26 cellular contexts compared by ENCODE assay signal in genomic region chr20:46396052-46396451, GRCh38.
"Had no signal": no experiment of that assay in that cellular context is flagged by ENCODE, and none has a peak within 500 bp of the region (broad histone marks: within the 10 kb centered on the region; RNA-seq: fewer than 3 reads in every experiment).

No MANE protein-coding gene starts in this region.

- H3K27me3 Mint-ChIP-seq: naive thymus-derived CD8-positive, alpha-beta T cell; stimulated activated memory B cell treated with anti-CD40 and anti-IgM and Interleukin-4, amounts not matched to agents 10 μg/mL and 1 μg/mL and 100 μg/mL, for 72 hours; stimulated activated naive CD8-positive, alpha-beta T cell treated with anti-CD3 and anti-CD28 coated beads, Interleukin-15, amount 100 ng/mL, for 72 hours had no signal

- H3K4me3 ChIP-seq: heart right ventricle, mucosa of descending colon, spleen, testis, tibial nerve, upper lobe of right lung had no signal

- H3K27ac Mint-ChIP-seq: endodermal cell; stimulated activated memory B cell treated with anti-CD40 and anti-IgM and Interleukin-4, amounts not matched to agents 10 μg/mL and 1 μg/mL and 100 μg/mL, for 72 hours; stimulated activated naive CD8-positive, alpha-beta T cell treated with anti-CD3 and anti-CD28 coated beads, Interleukin-15, amount 100 ng/mL, for 72 hours had no signal

- FAIRE-seq: colon, endothelial cell of umbilical vein, islet of Langerhans had no signal

- H3K9ac ChIP-seq: parathyroid adenoma had no signal

- H3K27me3 ChIP-seq: foreskin keratinocyte, heart right ventricle, spleen, testis, tibial nerve, upper lobe of right lung had no signal

- DNase-seq: cerebellar nuclear complex; dermis blood vessel endothelial cell; effector CD4-positive, alpha-beta T cell; endodermal cell; erythroblast; foreskin keratinocyte; heart right ventricle; kidney glomerular epithelial cell; mammary epithelial cell; mucosa of descending colon; naive thymus-derived CD8-positive, alpha-beta T cell; spleen; stimulated activated CD4-positive, alpha-beta T cell treated with anti-CD3 and anti-CD28 coated beads, Interleukin-15, amount 100 ng/mL, for 24 hours; stimulated activated CD4-positive, alpha-beta T cell treated with anti-CD3 and anti-CD28 coated beads, Interleukin-1b, Interleukin-23, amount 100 ng/mL, for 48 hours; stimulated activated CD4-positive, alpha-beta T cell treated with anti-CD3 and anti-CD28 coated beads, Interleukin-4, amount 100 ng/mL, for 24 hours; stimulated activated naive CD8-positive, alpha-beta T cell treated with anti-CD3 and anti-CD28 coated beads, Interleukin-15, amount 100 ng/mL, for 72 hours; testis; upper lobe of right lung had no signal

- H3K4me3 Mint-ChIP-seq: endodermal cell; stimulated activated memory B cell treated with anti-CD40 and anti-IgM and Interleukin-4, amounts not matched to agents 10 μg/mL and 1 μg/mL and 100 μg/mL, for 72 hours; stimulated activated naive CD8-positive, alpha-beta T cell treated with anti-CD3 and anti-CD28 coated beads, Interleukin-15, amount 100 ng/mL, for 72 hours had no signal

- ATAC-seq: foreskin keratinocyte; heart right ventricle; left lobe of liver; mucosa of descending colon; naive thymus-derived CD8-positive, alpha-beta T cell; sciatic nerve; stimulated activated memory B cell treated with anti-CD40 and anti-IgM and Interleukin-4, amounts not matched to agents 10 μg/mL and 1 μg/mL and 100 μg/mL, for 72 hours; stimulated activated naive CD8-positive, alpha-beta T cell treated with anti-CD3 and anti-CD28 coated beads, Interleukin-15, amount 100 ng/mL, for 72 hours; upper lobe of right lung had no signal

- H2AFZ ChIP-seq: parathyroid adenoma had no signal

- H3K9me3 ChIP-seq: heart right ventricle, mucosa of descending colon, spleen, testis, tibial nerve, upper lobe of right lung had no signal

- H3K9me3 Mint-ChIP-seq: endodermal cell; naive thymus-derived CD8-positive, alpha-beta T cell; stimulated activated memory B cell treated with anti-CD40 and anti-IgM and Interleukin-4, amounts not matched to agents 10 μg/mL and 1 μg/mL and 100 μg/mL, for 72 hours; stimulated activated naive CD8-positive, alpha-beta T cell treated with anti-CD3 and anti-CD28 coated beads, Interleukin-15, amount 100 ng/mL, for 72 hours had no signal

- H3K27ac ChIP-seq: foreskin keratinocyte, parathyroid adenoma, upper lobe of right lung had no signal
